In genomic region chr12:67442347-67442841, GRCh38 we compare ENCODE assay signal across 10 cellular contexts.
DNase-seq lines count a peak whose midpoint lies in the region; ATAC-seq and TF ChIP-seq lines count a peak whose summit lies in the region.
"Had no signal": no experiment of that assay in that cellular context is flagged by ENCODE, and none has a peak within 500 bp of the region (broad histone marks: within the 10 kb centered on the region; RNA-seq: fewer than 3 reads in every experiment).

No MANE protein-coding gene starts in this region.

- H3K9me3 Mint-ChIP-seq in mesothelial cell of epicardium (peaks cover 15% of the 10 kb centered on the region), CD14-positive monocyte (peaks cover 0 to 7% (median 1%) of the 10 kb centered on the region in 7 donors)

- H3K27me3 ChIP-seq in WERI-Rb-1 (ENCODE audit: insufficient read depth, low read depth, severe bottlenecking): no peaks in the 10 kb centered on the region

- H3K27ac ChIP-seq in WERI-Rb-1: peak overlapping the region; percentile 82
- H3K27ac ChIP-seq: C4-2B, skin epidermis had no signal

- DNase-seq in D341Med (ENCODE audit: low spot score) (peak; percentile 58), NCI-H2081 (lab: John Stamatoyannopoulos, UW) (peak; percentile 64 to 78), WERI-Rb-1 (peak; percentile 58), mesothelial cell of epicardium (ENCODE audit: low spot score in 2 of 2, unreplicated experiment in 2 of 2) (no peak), CD14-positive monocyte (ENCODE audit: low spot score) (no peak), HuH-7 (ENCODE audit: low spot score) (no peak)

- H3K4me3 ChIP-seq in WERI-Rb-1 (ENCODE audit: low read depth, low read length): peak overlapping the region; percentile 37
- H3K4me3 ChIP-seq: skin epidermis had no signal

- H3K4me3 Mint-ChIP-seq in mesothelial cell of epicardium (no peak overlapping the region), CD14-positive monocyte (peak overlapping the region in 1 of 2 donors; percentile 67)

- H3K36me3 ChIP-seq in WERI-Rb-1: no peaks in the 10 kb centered on the region

- H3K4me1 Mint-ChIP-seq in mesothelial cell of epicardium (peaks cover 25% of the 10 kb centered on the region), CD14-positive monocyte (peaks cover 13% of the 10 kb centered on the region)

- peaks cover 7% of the 10 kb centered on the region for H3K9me3 ChIP-seq in WERI-Rb-1 (ENCODE audit: severe bottlenecking)

- ATAC-seq in GM21825 (IDR thresholded peaks at IDR 0.05; ENCODE audit: unreplicated experiment): no peak
- no peak for ATAC-seq in activated CD4-positive, CD25-positive, alpha-beta regulatory T cell treated with anti-CD3 and anti-CD28 coated beads, Interleukin-2, amount 50 U/mL, for 24 hours

- H3K36me3 Mint-ChIP-seq in mesothelial cell of epicardium: peaks cover 1% of the 10 kb centered on the region
- no peaks in the 10 kb centered on the region for H3K36me3 Mint-ChIP-seq in CD14-positive monocyte

- intact Hi-C loops in CD14-positive monocyte (cut with micrococcal nuclease): no loop called here

- H3K27me3 Mint-ChIP-seq in mesothelial cell of epicardium (ENCODE audit: low read depth) (no peaks in the 10 kb centered on the region), CD14-positive monocyte (ENCODE audit: low read depth in 3 of 3) (peaks cover 1 to 4% (median 3%) of the 10 kb centered on the region in 3 donors)

- TF ChIP-seq CTCF in WERI-Rb-1 (IDR thresholded peaks at IDR 0.05; ENCODE audit: low read depth, low read length) (no peak), mesothelial cell of epicardium (IDR thresholded peaks at IDR 0.05; ENCODE audit: unreplicated experiment) (no peak), CD14-positive monocyte (IDR thresholded peaks at IDR 0.05) (no peak)

- H3K27ac Mint-ChIP-seq in mesothelial cell of epicardium (peak overlapping the region; percentile 45), CD14-positive monocyte (no peak overlapping the region)

Comparison
In these comparisons a context has a peak if more than half of its experiments do, and no peak if none do; other contexts are left out.
1. DNase-seq: peak in D341Med (single experiment), NCI-H2081 (2 of 2) and WERI-Rb-1 (single experiment); none in mesothelial cell of epicardium (0 of 2), CD14-positive monocyte (single experiment) and HuH-7 (single experiment).